Comparison of ENCODE assay signal across 27 cellular contexts in the genomic region with DNA sequence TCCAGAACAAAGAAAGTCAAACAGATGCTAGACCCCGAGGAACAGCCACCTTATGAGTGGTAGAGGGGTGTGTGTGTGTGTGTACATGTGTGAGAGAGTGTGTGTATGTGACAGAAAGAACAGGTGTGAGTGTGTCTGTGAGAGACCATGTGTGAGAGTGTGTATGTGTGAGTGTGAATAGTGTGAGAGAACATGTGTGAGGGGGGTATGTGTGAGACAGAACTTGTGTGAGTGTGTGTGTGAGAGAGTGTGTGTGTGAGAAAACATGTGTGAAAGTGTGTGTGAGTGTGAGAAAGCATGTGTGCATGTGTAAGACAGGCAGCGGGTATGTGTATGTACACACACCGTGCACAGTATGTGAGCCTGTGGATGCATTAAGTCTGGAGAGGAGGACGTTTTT.
A peak's percentile ranks its signal among the peaks of the same experiment; 100 is the strongest.
DNase-seq lines count a peak whose midpoint lies in the region; ATAC-seq, FAIRE-seq and TF ChIP-seq lines count a peak whose summit lies in the region.
"Had no signal": no experiment of that assay in that cellular context is flagged by ENCODE, and none has a peak within 500 bp of the region (broad histone marks: within the 10 kb centered on the region; RNA-seq: fewer than 3 reads in every experiment).

No MANE protein-coding gene starts in this region.

- peaks cover 6% of the 10 kb centered on the region for H3K4me1 ChIP-seq in mesenchymal stem cell (ENCODE audit: control insufficient read depth, insufficient read depth, low read depth, low read length)
- H3K4me1 ChIP-seq: BLaER1, pancreas, spleen had no signal

- H3K27ac Mint-ChIP-seq in WTC11: peak overlapping the region; percentile 14
- no peak overlapping the region for H3K27ac Mint-ChIP-seq in stimulated activated effector memory CD8-positive, alpha-beta T cell treated with anti-CD3 and anti-CD28 coated beads, Interleukin-12 subunit alpha, Interleukin-12 subunit beta, amount 100 ng/mL, for 72 hours
- H3K27ac Mint-ChIP-seq: activated CD4-positive, alpha-beta memory T cell treated with anti-CD3 and anti-CD28 coated beads, Interleukin-2, amount 10 ng/mL, durations not matched to agents 7 days and 5 days; natural killer cell treated with Interleukin-12 subunit alpha and Interleukin-12 subunit beta and Interleukin-15 and Interleukin-18, amount 100 ng/mL, for 72 hours had no signal

- H3K18ac ChIP-seq in mesenchymal stem cell (ENCODE audit: low read depth in 1 of 2, low read length in 2 of 2): no peak overlapping the region

- H2BK15ac ChIP-seq in mesenchymal stem cell (ENCODE audit: low read depth, poor library complexity, severe bottlenecking): no peak overlapping the region

- TF ChIP-seq POLR2A in H54 (IDR thresholded peaks at IDR 0.05; ENCODE audit: low read depth, low read length): no peak

- no peak overlapping the region for H3K4me2 ChIP-seq in mesenchymal stem cell (ENCODE audit: low read length, poor library complexity, severe bottlenecking)
- H3K4me2 ChIP-seq: BLaER1 had no signal

- H3K4me3 ChIP-seq in mesenchymal stem cell (ENCODE audit: insufficient read depth in 1 of 2, low read depth in 1 of 2, low read length in 2 of 2): no peak overlapping the region
- H3K4me3 ChIP-seq: BLaER1, HAP-1, MG63, pancreas, spleen, thyroid gland had no signal

- WGBS in mesenchymal stem cell: 88% methylated on average over 4 of the region's 4 CpGs

- no peak overlapping the region for H4K91ac ChIP-seq in mesenchymal stem cell (ENCODE audit: low read length)

- no peak overlapping the region for H2AK5ac ChIP-seq in mesenchymal stem cell (ENCODE audit: low read length, severe bottlenecking)

- no peak overlapping the region for H3K4me3 Mint-ChIP-seq in WTC11
- no peak overlapping the region for H3K4me3 Mint-ChIP-seq in stimulated activated effector memory CD8-positive, alpha-beta T cell treated with anti-CD3 and anti-CD28 coated beads, Interleukin-12 subunit alpha, Interleukin-12 subunit beta, amount 100 ng/mL, for 72 hours
- H3K4me3 Mint-ChIP-seq: activated CD4-positive, alpha-beta memory T cell treated with anti-CD3 and anti-CD28 coated beads, Interleukin-2, amount 10 ng/mL, durations not matched to agents 7 days and 5 days; natural killer cell treated with Interleukin-12 subunit alpha and Interleukin-12 subunit beta and Interleukin-15 and Interleukin-18, amount 100 ng/mL, for 72 hours had no signal

- DNase-seq in HTR-8/SVneo (ENCODE audit: insufficient read length, low spot score): no peak
- no peak for DNase-seq in WTC11 (ENCODE audit: low spot score)
- peak; percentile 1 for DNase-seq in mesenchymal stem cell
- DNase-seq in stimulated activated effector memory CD8-positive, alpha-beta T cell treated with anti-CD3 and anti-CD28 coated beads, Interleukin-12 subunit alpha, Interleukin-12 subunit beta, amount 100 ng/mL, for 72 hours (ENCODE audit: low spot score in 2 of 2): no peak
- DNase-seq in H54 (ENCODE audit: insufficient read length, low spot score): no peak
- no peak for DNase-seq in GDM1 (lab: John Stamatoyannopoulos, UW)
- DNase-seq: activated CD4-positive, alpha-beta memory T cell treated with anti-CD3 and anti-CD28 coated beads, Interleukin-2, amount 10 ng/mL, durations not matched to agents 7 days and 5 days; activated CD4-positive, CD25-positive, alpha-beta regulatory T cell treated with anti-CD3 and anti-CD28 coated beads, Interleukin-2, amount 50 U/mL, for 72 hours; activated CD8-positive, alpha-beta memory T cell treated with anti-CD3 and anti-CD28 coated beads, Interleukin-2, amount 50 U/mL, for 4 hours; activated naive CD4-positive, alpha-beta T cell; cerebellar nuclear complex; KBM-7; MG63; NCI-H2227 treated with DMSO at 0.1 percent for 48 hours; pancreas; SHP77 treated with DMSO at 0.1 percent for 48 hours; spleen; stimulated activated CD8-positive, alpha-beta memory T cell treated with anti-CD3 and anti-CD28 coated beads, Interleukin-4, amount 100 ng/mL, for 48 hours had no signal

- no peak overlapping the region for H4K8ac ChIP-seq in mesenchymal stem cell (ENCODE audit: low read length)

- peak overlapping the region; percentile 85 for H2AFZ ChIP-seq in mesenchymal stem cell (ENCODE audit: low read depth, low read length)

- no peaks in the 10 kb centered on the region for H3K27me3 Mint-ChIP-seq in WTC11 (ENCODE audit: low read depth)

- H2BK12ac ChIP-seq in mesenchymal stem cell (ENCODE audit: low read length in 2 of 2): no peak overlapping the region

- no peak overlapping the region for H3K27ac ChIP-seq in mesenchymal stem cell (ENCODE audit: low read length, poor library complexity, severe bottlenecking)
- H3K27ac ChIP-seq: BLaER1, pancreas, spleen, thyroid gland had no signal

- peaks cover 65% of the 10 kb centered on the region for H3K4me1 Mint-ChIP-seq in WTC11
- no peaks in the 10 kb centered on the region for H3K4me1 Mint-ChIP-seq in stimulated activated effector memory CD8-positive, alpha-beta T cell treated with anti-CD3 and anti-CD28 coated beads, Interleukin-12 subunit alpha, Interleukin-12 subunit beta, amount 100 ng/mL, for 72 hours
- H3K4me1 Mint-ChIP-seq: activated CD4-positive, alpha-beta memory T cell treated with anti-CD3 and anti-CD28 coated beads, Interleukin-2, amount 10 ng/mL, durations not matched to agents 7 days and 5 days had no signal

- no peak overlapping the region for H2BK5ac ChIP-seq in mesenchymal stem cell (ENCODE audit: low read depth, low read length, poor library complexity, severe bottlenecking)

- no peaks in the 10 kb centered on the region for H3K36me3 ChIP-seq in mesenchymal stem cell (ENCODE audit: control insufficient read depth in 1 of 2, insufficient read depth in 2 of 2, low read depth in 1 of 2, low read length in 2 of 2)
- H3K36me3 ChIP-seq: BLaER1, HAP-1, MG63, pancreas, spleen, thyroid gland had no signal

- peaks cover 0 to 3% of the 10 kb centered on the region in 2 experiments for H3K27me3 ChIP-seq in mesenchymal stem cell (ENCODE audit: control insufficient read depth in 1 of 2, insufficient read depth in 1 of 2, low read length in 2 of 2)
- H3K27me3 ChIP-seq: BLaER1, MG63, pancreas, thyroid gland had no signal

- no peaks in the 10 kb centered on the region for H3K9me3 ChIP-seq in mesenchymal stem cell (ENCODE audit: control insufficient read depth, low read length)
- H3K9me3 ChIP-seq: BLaER1, HAP-1, MG63, pancreas, spleen, thyroid gland had no signal

- H2BK120ac ChIP-seq in mesenchymal stem cell (ENCODE audit: low read depth, low read length): no peak overlapping the region

- no peak overlapping the region for H3K23ac ChIP-seq in mesenchymal stem cell (ENCODE audit: low read length in 2 of 2)

- no peaks in the 10 kb centered on the region for H3K36me3 Mint-ChIP-seq in WTC11
- H3K36me3 Mint-ChIP-seq in stimulated activated effector memory CD8-positive, alpha-beta T cell treated with anti-CD3 and anti-CD28 coated beads, Interleukin-12 subunit alpha, Interleukin-12 subunit beta, amount 100 ng/mL, for 72 hours: no peaks in the 10 kb centered on the region
- H3K36me3 Mint-ChIP-seq: natural killer cell treated with Interleukin-12 subunit alpha and Interleukin-12 subunit beta and Interleukin-15 and Interleukin-18, amount 100 ng/mL, for 72 hours had no signal

- no peaks in the 10 kb centered on the region for H3K79me1 ChIP-seq in mesenchymal stem cell (replicated peaks; ENCODE audit: low read length, poor library complexity, severe bottlenecking)

- H3K9me3 Mint-ChIP-seq in WTC11: no peaks in the 10 kb centered on the region
- no peaks in the 10 kb centered on the region for H3K9me3 Mint-ChIP-seq in stimulated activated effector memory CD8-positive, alpha-beta T cell treated with anti-CD3 and anti-CD28 coated beads, Interleukin-12 subunit alpha, Interleukin-12 subunit beta, amount 100 ng/mL, for 72 hours
- H3K9me3 Mint-ChIP-seq: activated CD4-positive, alpha-beta memory T cell treated with anti-CD3 and anti-CD28 coated beads, Interleukin-2, amount 10 ng/mL, durations not matched to agents 7 days and 5 days; natural killer cell treated with Interleukin-12 subunit alpha and Interleukin-12 subunit beta and Interleukin-15 and Interleukin-18, amount 100 ng/mL, for 72 hours had no signal

- POLR2A ChIA-PET in WTC11 (lab: Charles Lee): no interaction called here

- no peak overlapping the region for H3K4ac ChIP-seq in mesenchymal stem cell (ENCODE audit: low read depth in 1 of 2, low read length in 2 of 2)

- H3K14ac ChIP-seq in mesenchymal stem cell (ENCODE audit: low read length in 2 of 2): no peak overlapping the region

- ATAC-seq in WTC11 (no peak), GM21723 (IDR thresholded peaks at IDR 0.05; ENCODE audit: unreplicated experiment) (no peak)
- ATAC-seq in stimulated activated effector memory CD8-positive, alpha-beta T cell treated with anti-CD3 and anti-CD28 coated beads, Interleukin-12 subunit alpha, Interleukin-12 subunit beta, amount 100 ng/mL, for 72 hours: peak; percentile 24
- ATAC-seq: pancreas had no signal

- CTCF ChIA-PET in WTC11 (lab: Charles Lee): interaction anchor here (1.0 to 1.6 kb wide), 4 partner anchors 12 to 302 kb away, joined by 3 to 8 read pairs (median 4); no protein-coding TSS in a partner anchor

- H3K9ac ChIP-seq in mesenchymal stem cell (ENCODE audit: low read length): no peak overlapping the region
- H3K9ac ChIP-seq: BLaER1 had no signal

- FAIRE-seq in HTR-8/SVneo (lab: Jason Lieb, UNC): peak; percentile 82
- FAIRE-seq in H54 (lab: Jason Lieb, UNC): no peak
- FAIRE-seq: endothelial cell of umbilical vein, frontal cortex, GM12891, pancreas, RCC 7860 had no signal

- no peak for TF ChIP-seq CTCF in WTC11 (IDR thresholded peaks at IDR 0.05)

TF ChIP-seq in WTC11, 78 proteins besides CTCF, POLR2A, EP300 and RAD21 (continues in another document):
- TF ChIP-seq, protein P1, sequence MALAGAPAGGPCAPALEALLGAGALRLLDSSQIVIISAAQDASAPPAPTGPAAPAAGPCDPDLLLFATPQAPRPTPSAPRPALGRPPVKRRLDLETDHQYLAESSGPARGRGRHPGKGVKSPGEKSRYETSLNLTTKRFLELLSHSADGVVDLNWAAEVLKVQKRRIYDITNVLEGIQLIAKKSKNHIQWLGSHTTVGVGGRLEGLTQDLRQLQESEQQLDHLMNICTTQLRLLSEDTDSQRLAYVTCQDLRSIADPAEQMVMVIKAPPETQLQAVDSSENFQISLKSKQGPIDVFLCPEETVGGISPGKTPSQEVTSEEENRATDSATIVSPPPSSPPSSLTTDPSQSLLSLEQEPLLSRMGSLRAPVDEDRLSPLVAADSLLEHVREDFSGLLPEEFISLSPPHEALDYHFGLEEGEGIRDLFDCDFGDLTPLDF (CRISPR knock-in tag; IDR thresholded peaks at IDR 0.05): no peak
- TF ChIP-seq RORB (CRISPR knock-in tag; IDR thresholded peaks at IDR 0.05) (no peak), NFE2L1 (CRISPR knock-in tag; IDR thresholded peaks at IDR 0.05) (no peak)
- TF ChIP-seq, protein P2, sequence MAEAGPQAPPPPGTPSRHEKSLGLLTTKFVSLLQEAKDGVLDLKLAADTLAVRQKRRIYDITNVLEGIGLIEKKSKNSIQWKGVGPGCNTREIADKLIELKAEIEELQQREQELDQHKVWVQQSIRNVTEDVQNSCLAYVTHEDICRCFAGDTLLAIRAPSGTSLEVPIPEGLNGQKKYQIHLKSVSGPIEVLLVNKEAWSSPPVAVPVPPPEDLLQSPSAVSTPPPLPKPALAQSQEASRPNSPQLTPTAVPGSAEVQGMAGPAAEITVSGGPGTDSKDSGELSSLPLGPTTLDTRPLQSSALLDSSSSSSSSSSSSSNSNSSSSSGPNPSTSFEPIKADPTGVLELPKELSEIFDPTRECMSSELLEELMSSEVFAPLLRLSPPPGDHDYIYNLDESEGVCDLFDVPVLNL (CRISPR knock-in tag; IDR thresholded peaks at IDR 0.05; ENCODE audit: borderline replicate concordance, low read depth): no peak
